Comparison of ENCODE assay signal across 10 cellular contexts in the genomic region with DNA sequence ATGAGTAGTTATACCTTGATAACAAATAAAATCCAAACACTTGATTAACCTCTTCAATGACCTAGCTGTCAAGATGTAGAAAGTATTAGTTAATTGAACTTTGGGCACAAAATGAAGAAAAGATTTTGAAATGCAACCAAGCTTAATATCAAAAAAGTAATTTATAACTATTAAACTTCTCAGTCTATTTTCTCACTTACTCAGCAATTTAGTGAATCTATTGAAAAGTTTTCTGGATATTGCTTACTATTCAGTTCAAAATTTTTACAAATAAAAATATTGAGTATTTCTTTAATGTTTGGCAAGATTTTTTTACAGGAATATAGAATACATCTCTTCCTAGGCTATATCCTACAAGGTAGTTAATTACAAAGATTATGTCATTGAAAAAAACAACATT.
"Had no signal": no experiment of that assay in that cellular context is flagged by ENCODE, and none has a peak within 500 bp of the region (broad histone marks: within the 10 kb centered on the region; RNA-seq: fewer than 3 reads in every experiment).

No MANE protein-coding gene starts in this region.

- H3K27ac ChIP-seq: GM23248 had no signal

- DNase-seq: GM23248, GOT3, H7, H9, HCEC 1CT, HFFc6 had no signal

- H2AFZ ChIP-seq: GM23248, GM23338 had no signal

- H3K9ac ChIP-seq: GM23248 had no signal

- FAIRE-seq: H1, H54 had no signal

- H3K36me3 ChIP-seq: HAP-1 had no signal

- H3K9me3 ChIP-seq: HAP-1 had no signal

- H3K4me1 ChIP-seq: HAP-1 had no signal

- ATAC-seq: GM23338 had no signal

- H3K4me2 ChIP-seq: GM23338 had no signal

- H3K4me3 ChIP-seq: GM23248, GM23338, HAP-1 had no signal
